Comparison of ENCODE assay signal across 1 cellular context in the genomic region with DNA sequence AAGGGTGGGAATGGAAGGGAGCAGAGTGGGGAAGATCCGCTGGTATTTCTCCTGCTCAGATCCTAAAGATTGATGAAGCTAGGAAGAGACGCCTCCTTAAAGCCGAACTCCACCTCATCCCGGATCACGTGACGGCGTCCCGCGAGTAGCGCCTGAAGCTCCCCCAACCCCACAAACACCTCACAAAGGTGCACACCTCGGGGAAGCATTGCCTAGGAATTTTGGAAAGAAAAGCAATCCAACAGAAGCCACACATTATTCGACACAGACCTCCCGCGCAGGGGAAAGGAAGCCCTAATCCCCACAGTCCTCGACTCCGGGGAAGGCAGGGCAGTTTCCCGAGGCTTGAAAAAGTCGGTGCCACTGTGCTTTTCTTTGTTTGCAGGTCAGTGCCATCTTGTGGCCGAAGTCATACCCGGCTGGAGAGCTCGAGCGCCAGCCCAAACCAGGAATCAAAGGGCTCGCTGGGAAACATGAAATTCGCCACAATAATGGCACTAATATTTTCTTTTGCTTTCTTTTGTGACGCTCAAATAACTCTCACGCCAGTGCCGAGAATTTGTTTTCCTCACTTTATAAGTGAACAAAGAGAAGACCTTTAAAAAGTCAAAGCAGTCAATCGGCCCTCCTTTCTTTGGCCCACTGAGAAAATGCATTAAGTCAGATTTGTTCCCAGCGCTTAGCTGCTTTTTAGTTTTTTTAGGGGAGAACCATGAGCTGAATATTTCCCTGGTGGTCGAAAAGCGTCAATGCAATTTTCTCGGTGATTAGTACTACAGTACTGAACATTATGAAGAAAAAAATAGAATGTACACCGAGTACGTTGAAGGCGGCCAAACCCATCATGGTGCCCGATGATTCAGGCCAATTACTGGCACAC.
A peak's percentile ranks its signal among the peaks of the same experiment; 100 is the strongest.
TF ChIP-seq lines count a peak whose summit lies in the region.

A gene (minus strand): TSS at position 71 of the 880 bp plus-strand sequence. CDS start 6,042 bp downstream, outside the sequence.

TF ChIP-seq in WTC11, 78 proteins besides CTCF, POLR2A, EP300 and RAD21 (continued from another document):
- TF ChIP-seq, protein P1, sequence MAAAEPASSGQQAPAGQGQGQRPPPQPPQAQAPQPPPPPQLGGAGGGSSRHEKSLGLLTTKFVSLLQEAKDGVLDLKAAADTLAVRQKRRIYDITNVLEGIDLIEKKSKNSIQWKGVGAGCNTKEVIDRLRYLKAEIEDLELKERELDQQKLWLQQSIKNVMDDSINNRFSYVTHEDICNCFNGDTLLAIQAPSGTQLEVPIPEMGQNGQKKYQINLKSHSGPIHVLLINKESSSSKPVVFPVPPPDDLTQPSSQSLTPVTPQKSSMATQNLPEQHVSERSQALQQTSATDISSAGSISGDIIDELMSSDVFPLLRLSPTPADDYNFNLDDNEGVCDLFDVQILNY (CRISPR knock-in tag; IDR thresholded peaks at IDR 0.05) = 0 out of 2 replicates have a peak, but pooled peaks have one; percentile 51
- TF ChIP-seq MXD4 (CRISPR knock-in tag; IDR thresholded peaks at IDR 0.05; ENCODE audit: borderline replicate concordance) (no peak), SMAD3 (CRISPR knock-in tag; IDR thresholded peaks at IDR 0.05; ENCODE audit: borderline replicate concordance) (no peak), SP1 (CRISPR knock-in tag; conservative IDR thresholded peaks at IDR 0.05) (peak; percentile 7; the same call in 1 of the 2 replicates), NR2C2 (CRISPR knock-in tag; IDR thresholded peaks at IDR 0.05) (no peak), ESRRA (CRISPR knock-in tag; IDR thresholded peaks at IDR 0.05; ENCODE audit: borderline replicate concordance) (0 out of 2 replicates have a peak, but pooled peaks have one; percentile 26), GABPB1 (CRISPR knock-in tag; IDR thresholded peaks at IDR 0.05) (no peak), FOXP1 (CRISPR knock-in tag; IDR thresholded peaks at IDR 0.05; ENCODE audit: borderline replicate concordance) (no peak), RORB (CRISPR knock-in tag; IDR thresholded peaks at IDR 0.05) (no peak), JUN (CRISPR knock-in tag; IDR thresholded peaks at IDR 0.05) (no peak)
- TF ChIP-seq, protein P2, sequence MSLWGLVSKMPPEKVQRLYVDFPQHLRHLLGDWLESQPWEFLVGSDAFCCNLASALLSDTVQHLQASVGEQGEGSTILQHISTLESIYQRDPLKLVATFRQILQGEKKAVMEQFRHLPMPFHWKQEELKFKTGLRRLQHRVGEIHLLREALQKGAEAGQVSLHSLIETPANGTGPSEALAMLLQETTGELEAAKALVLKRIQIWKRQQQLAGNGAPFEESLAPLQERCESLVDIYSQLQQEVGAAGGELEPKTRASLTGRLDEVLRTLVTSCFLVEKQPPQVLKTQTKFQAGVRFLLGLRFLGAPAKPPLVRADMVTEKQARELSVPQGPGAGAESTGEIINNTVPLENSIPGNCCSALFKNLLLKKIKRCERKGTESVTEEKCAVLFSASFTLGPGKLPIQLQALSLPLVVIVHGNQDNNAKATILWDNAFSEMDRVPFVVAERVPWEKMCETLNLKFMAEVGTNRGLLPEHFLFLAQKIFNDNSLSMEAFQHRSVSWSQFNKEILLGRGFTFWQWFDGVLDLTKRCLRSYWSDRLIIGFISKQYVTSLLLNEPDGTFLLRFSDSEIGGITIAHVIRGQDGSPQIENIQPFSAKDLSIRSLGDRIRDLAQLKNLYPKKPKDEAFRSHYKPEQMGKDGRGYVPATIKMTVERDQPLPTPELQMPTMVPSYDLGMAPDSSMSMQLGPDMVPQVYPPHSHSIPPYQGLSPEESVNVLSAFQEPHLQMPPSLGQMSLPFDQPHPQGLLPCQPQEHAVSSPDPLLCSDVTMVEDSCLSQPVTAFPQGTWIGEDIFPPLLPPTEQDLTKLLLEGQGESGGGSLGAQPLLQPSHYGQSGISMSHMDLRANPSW (CRISPR knock-in tag; conservative IDR thresholded peaks at IDR 0.05; ENCODE audit: low read depth) = no peak
- TF ChIP-seq, protein P3, sequence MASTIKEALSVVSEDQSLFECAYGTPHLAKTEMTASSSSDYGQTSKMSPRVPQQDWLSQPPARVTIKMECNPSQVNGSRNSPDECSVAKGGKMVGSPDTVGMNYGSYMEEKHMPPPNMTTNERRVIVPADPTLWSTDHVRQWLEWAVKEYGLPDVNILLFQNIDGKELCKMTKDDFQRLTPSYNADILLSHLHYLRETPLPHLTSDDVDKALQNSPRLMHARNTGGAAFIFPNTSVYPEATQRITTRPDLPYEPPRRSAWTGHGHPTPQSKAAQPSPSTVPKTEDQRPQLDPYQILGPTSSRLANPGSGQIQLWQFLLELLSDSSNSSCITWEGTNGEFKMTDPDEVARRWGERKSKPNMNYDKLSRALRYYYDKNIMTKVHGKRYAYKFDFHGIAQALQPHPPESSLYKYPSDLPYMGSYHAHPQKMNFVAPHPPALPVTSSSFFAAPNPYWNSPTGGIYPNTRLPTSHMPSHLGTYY (CRISPR knock-in tag; IDR thresholded peaks at IDR 0.05) = no peak
- TF ChIP-seq, protein P4, sequence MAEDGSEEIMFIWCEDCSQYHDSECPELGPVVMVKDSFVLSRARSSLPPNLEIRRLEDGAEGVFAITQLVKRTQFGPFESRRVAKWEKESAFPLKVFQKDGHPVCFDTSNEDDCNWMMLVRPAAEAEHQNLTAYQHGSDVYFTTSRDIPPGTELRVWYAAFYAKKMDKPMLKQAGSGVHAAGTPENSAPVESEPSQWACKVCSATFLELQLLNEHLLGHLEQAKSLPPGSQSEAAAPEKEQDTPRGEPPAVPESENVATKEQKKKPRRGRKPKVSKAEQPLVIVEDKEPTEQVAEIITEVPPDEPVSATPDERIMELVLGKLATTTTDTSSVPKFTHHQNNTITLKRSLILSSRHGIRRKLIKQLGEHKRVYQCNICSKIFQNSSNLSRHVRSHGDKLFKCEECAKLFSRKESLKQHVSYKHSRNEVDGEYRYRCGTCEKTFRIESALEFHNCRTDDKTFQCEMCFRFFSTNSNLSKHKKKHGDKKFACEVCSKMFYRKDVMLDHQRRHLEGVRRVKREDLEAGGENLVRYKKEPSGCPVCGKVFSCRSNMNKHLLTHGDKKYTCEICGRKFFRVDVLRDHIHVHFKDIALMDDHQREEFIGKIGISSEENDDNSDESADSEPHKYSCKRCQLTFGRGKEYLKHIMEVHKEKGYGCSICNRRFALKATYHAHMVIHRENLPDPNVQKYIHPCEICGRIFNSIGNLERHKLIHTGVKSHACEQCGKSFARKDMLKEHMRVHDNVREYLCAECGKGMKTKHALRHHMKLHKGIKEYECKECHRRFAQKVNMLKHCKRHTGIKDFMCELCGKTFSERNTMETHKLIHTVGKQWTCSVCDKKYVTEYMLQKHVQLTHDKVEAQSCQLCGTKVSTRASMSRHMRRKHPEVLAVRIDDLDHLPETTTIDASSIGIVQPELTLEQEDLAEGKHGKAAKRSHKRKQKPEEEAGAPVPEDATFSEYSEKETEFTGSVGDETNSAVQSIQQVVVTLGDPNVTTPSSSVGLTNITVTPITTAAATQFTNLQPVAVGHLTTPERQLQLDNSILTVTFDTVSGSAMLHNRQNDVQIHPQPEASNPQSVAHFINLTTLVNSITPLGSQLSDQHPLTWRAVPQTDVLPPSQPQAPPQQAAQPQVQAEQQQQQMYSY (CRISPR knock-in tag; IDR thresholded peaks at IDR 0.05) = no peak
- TF ChIP-seq, protein P5, sequence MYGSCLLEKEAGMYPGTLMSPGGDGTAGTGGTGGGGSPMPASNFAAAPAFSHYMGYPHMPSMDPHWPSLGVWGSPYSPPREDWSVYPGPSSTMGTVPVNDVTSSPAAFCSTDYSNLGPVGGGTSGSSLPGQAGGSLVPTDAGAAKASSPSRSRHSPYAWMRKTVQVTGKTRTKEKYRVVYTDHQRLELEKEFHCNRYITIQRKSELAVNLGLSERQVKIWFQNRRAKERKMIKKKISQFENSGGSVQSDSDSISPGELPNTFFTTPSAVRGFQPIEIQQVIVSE (CRISPR knock-in tag; IDR thresholded peaks at IDR 0.05; ENCODE audit: borderline replicate concordance) = no peak
- TF ChIP-seq, protein P6, sequence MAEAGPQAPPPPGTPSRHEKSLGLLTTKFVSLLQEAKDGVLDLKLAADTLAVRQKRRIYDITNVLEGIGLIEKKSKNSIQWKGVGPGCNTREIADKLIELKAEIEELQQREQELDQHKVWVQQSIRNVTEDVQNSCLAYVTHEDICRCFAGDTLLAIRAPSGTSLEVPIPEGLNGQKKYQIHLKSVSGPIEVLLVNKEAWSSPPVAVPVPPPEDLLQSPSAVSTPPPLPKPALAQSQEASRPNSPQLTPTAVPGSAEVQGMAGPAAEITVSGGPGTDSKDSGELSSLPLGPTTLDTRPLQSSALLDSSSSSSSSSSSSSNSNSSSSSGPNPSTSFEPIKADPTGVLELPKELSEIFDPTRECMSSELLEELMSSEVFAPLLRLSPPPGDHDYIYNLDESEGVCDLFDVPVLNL (CRISPR knock-in tag; IDR thresholded peaks at IDR 0.05; ENCODE audit: borderline replicate concordance, low read depth) = no peak
